Comparison of ENCODE assay signal across 2 cellular contexts in genomic region chr3:9886328-9886727, GRCh38.
A peak's percentile ranks its signal among the peaks of the same experiment; 100 is the strongest.
TF ChIP-seq lines count a peak whose summit lies in the region.

No MANE protein-coding gene starts in this region.

TF ChIP-seq in HEK293, 187 proteins besides CTCF, POLR2A, EP300 and RAD21:
- TF ChIP-seq ZNF121 (tag by site-specific recombination; IDR thresholded peaks at IDR 0.05) (peak; percentile 96), ZNF664 (tag by site-specific recombination; IDR thresholded peaks at IDR 0.05) (no peak), ZNF513 (tag by site-specific recombination; IDR thresholded peaks at IDR 0.05) (no peak), ZNF221 (tag by site-specific recombination; IDR thresholded peaks at IDR 0.05; ENCODE audit: borderline replicate concordance) (no peak), ZNF555 (tag by site-specific recombination; conservative IDR thresholded peaks at IDR 0.05) (no peak)

TF ChIP-seq in K562, 482 proteins besides CTCF, POLR2A, EP300 and RAD21:
- no peak for TF ChIP-seq SMARCB1 (IDR thresholded peaks at IDR 0.05; ENCODE audit: insufficient read length, low read depth)
- TF ChIP-seq KDM1A (IDR thresholded peaks at IDR 0.05): 0 out of 4 replicates have a peak, but pooled peaks of 1 of the 2 experiments have one; percentile 29
- TF ChIP-seq CREB3 (tag; conservative IDR thresholded peaks at IDR 0.05; ENCODE audit: low read depth): no peak
- no peak for TF ChIP-seq RBM14 (IDR thresholded peaks at IDR 0.05; ENCODE audit: borderline replicate concordance, insufficient read depth, low read depth, low read length)
- no peak for TF ChIP-seq GTF2F1 (IDR thresholded peaks at IDR 0.05; ENCODE audit: low read depth, low read length)
- TF ChIP-seq ZNF143 (CRISPR knock-in tag; IDR thresholded peaks at IDR 0.05): no peak
- TF ChIP-seq ZNF696 (CRISPR knock-in tag; conservative IDR thresholded peaks at IDR 0.05): no peak
- TF ChIP-seq HDAC2 (IDR thresholded peaks at IDR 0.05): no peak
- TF ChIP-seq BCOR (IDR thresholded peaks at IDR 0.05): peak; percentile 50; the same call in 1 of the 2 replicates
- TF ChIP-seq ZNF121 (CRISPR knock-in tag; conservative IDR thresholded peaks at IDR 0.05): peak; percentile 95
- TF ChIP-seq ZNF77 (CRISPR knock-in tag; IDR thresholded peaks at IDR 0.05): no peak
- no peak for TF ChIP-seq STAT5B (CRISPR knock-in tag; IDR thresholded peaks at IDR 0.05)
